Comparison of ENCODE assay signal across 24 cellular contexts in genomic region chr3:134647902-134648760, GRCh38. TPM values are rescaled to one million over a fixed set of nuclear protein-coding genes. Genes with fewer than 3 reads are reported as not detected.
"Had no signal": no experiment of that assay in that cellular context is flagged by ENCODE, and none has a peak within 500 bp of the region (broad histone marks: within the 10 kb centered on the region; RNA-seq: fewer than 3 reads in every experiment).

No MANE protein-coding gene starts in this region.

- H3K4me3 Mint-ChIP-seq: activated naive CD4-positive, alpha-beta T cell treated with anti-CD3 and anti-CD28 coated beads, Interleukin-2, amount 50 U/mL, for 24 hours; activated T-helper 1 cell treated with anti-CD3 and anti-CD28 coated beads, Interleukin-12 subunit alpha, Interleukin-12 subunit beta, Interleukin-2, Interleukin-4 antibody, amounts not matched to agents 30 ng/mL and 10 ng/mL and 1 ng/mL, durations not matched to agents 14 hours and 24 hours and 36 hours; T-helper 1 cell treated with Interleukin-12 subunit alpha and Interleukin-12 subunit beta and Interleukin-4 antibody, amounts not matched to agents 30 μg/mL and 1 μg/mL, for 36 hours had no signal

- H3K27ac Mint-ChIP-seq: activated naive CD4-positive, alpha-beta T cell treated with anti-CD3 and anti-CD28 coated beads, Interleukin-2, amount 50 U/mL, for 24 hours; activated T-helper 1 cell treated with anti-CD3 and anti-CD28 coated beads, Interleukin-12 subunit alpha, Interleukin-12 subunit beta, Interleukin-2, Interleukin-4 antibody, amounts not matched to agents 30 ng/mL and 10 ng/mL and 1 ng/mL, durations not matched to agents 14 hours and 24 hours and 36 hours; T-helper 1 cell treated with Interleukin-12 subunit alpha and Interleukin-12 subunit beta and Interleukin-4 antibody, amounts not matched to agents 30 μg/mL and 1 μg/mL, for 36 hours had no signal

- H3K36me3 Mint-ChIP-seq: activated naive CD4-positive, alpha-beta T cell treated with anti-CD3 and anti-CD28 coated beads, Interleukin-2, amount 50 U/mL, for 24 hours had no signal

- H3K36me3 ChIP-seq: ascending aorta, Peyer's patch had no signal

- DNase-seq: activated CD4-positive, alpha-beta T cell treated with anti-CD3 and anti-CD28 coated beads for 48 hours; activated CD4-positive, alpha-beta T cell treated with anti-CD3 and anti-CD28 coated beads, Interleukin-2, amount 50 U/mL, for 4 hours; activated CD4-positive, CD25-positive, alpha-beta regulatory T cell treated with anti-CD3 and anti-CD28 coated beads, Interleukin-2, amount 50 U/mL, for 72 hours; activated effector memory CD4-positive, alpha-beta T cell treated with Interleukin-2 at 50 U/mL for 16 hours; activated naive CD4-positive, alpha-beta T cell; activated T-cell treated with anti-CD3 and anti-CD28 coated beads, Interleukin-2, amount 50 U/mL, for 1 hour; amniotic stem cell; body of pancreas; IMR-90; Kasumi-1; KBM-7; NCI-H1048; NCI-H146; NCI-H187 treated with DMSO at 0.1 percent for 48 hours; NCI-H2081 treated with DMSO at 0.1 percent for 48 hours; NCI-H446; NCI-H524; Peyer's patch; SHP77 had no signal

- ATAC-seq: body of pancreas had no signal

- H3K4me3 ChIP-seq: ascending aorta, body of pancreas, Peyer's patch had no signal

- H3K9me3 Mint-ChIP-seq: activated naive CD4-positive, alpha-beta T cell treated with anti-CD3 and anti-CD28 coated beads, Interleukin-2, amount 50 U/mL, for 24 hours; activated T-helper 1 cell treated with anti-CD3 and anti-CD28 coated beads, Interleukin-12 subunit alpha, Interleukin-12 subunit beta, Interleukin-2, Interleukin-4 antibody, amounts not matched to agents 30 ng/mL and 10 ng/mL and 1 ng/mL, durations not matched to agents 14 hours and 24 hours and 36 hours; T-helper 1 cell treated with Interleukin-12 subunit alpha and Interleukin-12 subunit beta and Interleukin-4 antibody, amounts not matched to agents 30 μg/mL and 1 μg/mL, for 36 hours had no signal

- H3K27me3 ChIP-seq: ascending aorta, body of pancreas, Peyer's patch had no signal

- H3K9me3 ChIP-seq: ascending aorta, body of pancreas, Peyer's patch had no signal

- H3K4me1 Mint-ChIP-seq: activated naive CD4-positive, alpha-beta T cell treated with anti-CD3 and anti-CD28 coated beads, Interleukin-2, amount 50 U/mL, for 24 hours had no signal

- H3K27ac ChIP-seq: ascending aorta, body of pancreas, Peyer's patch had no signal

RNA-seq across cellular contexts. Expression of gene KY, which starts 2.7 kb away (rescaled TPM):
- total RNA-seq: activated T-helper 1 cell treated with anti-CD3 and anti-CD28 coated beads, Interleukin-12 subunit alpha, Interleukin-12 subunit beta, Interleukin-2, Interleukin-4 antibody, amounts not matched to agents 30 ng/mL and 10 ng/mL and 1 ng/mL, durations not matched to agents 14 hours and 24 hours and 36 hours; SK-MEL-5 had no signal
